ENCODE assay signal across 13 cellular contexts in genomic region chr10:8061274-8062211, GRCh38. TPM values are rescaled to one million over a fixed set of nuclear protein-coding genes. Genes with fewer than 3 reads are reported as not detected.
DNase-seq lines count a peak whose midpoint lies in the region; ATAC-seq and TF ChIP-seq lines count a peak whose summit lies in the region.
"Had no signal": no experiment of that assay in that cellular context is flagged by ENCODE, and none has a peak within 500 bp of the region (broad histone marks: within the 10 kb centered on the region; RNA-seq: fewer than 3 reads in every experiment).

No MANE protein-coding gene starts in this region.

- H3K4me1 ChIP-seq in hepatocyte (ENCODE audit: insufficient read depth) = peaks cover 11% of the 10 kb centered on the region
- no peaks in the 10 kb centered on the region for H3K4me1 ChIP-seq in ascending aorta

- H4K20me1 ChIP-seq in hepatocyte (ENCODE audit: insufficient read depth, poor library complexity, severe bottlenecking) = no peaks in the 10 kb centered on the region

- H3K4me1 Mint-ChIP-seq in activated CD4-positive, alpha-beta memory T cell treated with anti-CD3 and anti-CD28 coated beads for 36 hours (ENCODE audit: low read depth) = peaks cover 88% of the 10 kb centered on the region
- peaks cover 95% of the 10 kb centered on the region for H3K4me1 Mint-ChIP-seq in stimulated activated naive CD8-positive, alpha-beta T cell treated with anti-CD3 and anti-CD28 coated beads, Interleukin-15, amount 100 ng/mL, for 72 hours

- H3K4me3 Mint-ChIP-seq in activated CD4-positive, alpha-beta memory T cell treated with anti-CD3 and anti-CD28 coated beads for 36 hours = peak overlapping the region; percentile 98
- H3K4me3 Mint-ChIP-seq in stimulated activated naive CD8-positive, alpha-beta T cell treated with anti-CD3 and anti-CD28 coated beads, Interleukin-15, amount 100 ng/mL, for 72 hours = peak overlapping the region; percentile 68 to 76

- peak; percentile 72 for ATAC-seq in stimulated activated naive CD8-positive, alpha-beta T cell treated with anti-CD3 and anti-CD28 coated beads, Interleukin-15, amount 100 ng/mL, for 72 hours
- no peak for ATAC-seq in GM21528 (IDR thresholded peaks at IDR 0.05; ENCODE audit: low FRiP score, unreplicated experiment)
- no peak for ATAC-seq in HG03520 (IDR thresholded peaks at IDR 0.05; ENCODE audit: unreplicated experiment)

- intact Hi-C loops in activated CD4-positive, alpha-beta memory T cell treated with anti-CD3 and anti-CD28 coated beads for 36 hours (cut with micrococcal nuclease) = loop anchor here (2.0 to 10.0 kb wide), 6 partner anchors 121 to 1033 kb away; no protein-coding TSS in a partner anchor
- intact Hi-C loops in ascending aorta (cut with DNase I) = no loop called here

- no peaks in the 10 kb centered on the region for H3K9me2 ChIP-seq in hepatocyte (replicated peaks; ENCODE audit: insufficient read depth)

- H3K27ac Mint-ChIP-seq in activated CD4-positive, alpha-beta memory T cell treated with anti-CD3 and anti-CD28 coated beads for 36 hours = peak overlapping the region; percentile 99
- H3K27ac Mint-ChIP-seq in stimulated activated naive CD8-positive, alpha-beta T cell treated with anti-CD3 and anti-CD28 coated beads, Interleukin-15, amount 100 ng/mL, for 72 hours = peak overlapping the region; percentile 59 to 90

- H3K9me3 Mint-ChIP-seq in activated CD4-positive, alpha-beta memory T cell treated with anti-CD3 and anti-CD28 coated beads for 36 hours = no peaks in the 10 kb centered on the region
- H3K9me3 Mint-ChIP-seq in stimulated activated naive CD8-positive, alpha-beta T cell treated with anti-CD3 and anti-CD28 coated beads, Interleukin-15, amount 100 ng/mL, for 72 hours = no peaks in the 10 kb centered on the region

- H3K4me3 ChIP-seq in hepatocyte (no peak overlapping the region), ascending aorta (no peak overlapping the region)
- H3K4me3 ChIP-seq: adrenal gland, right atrium auricular region had no signal

- H3K9me3 ChIP-seq in hepatocyte (ENCODE audit: low read depth) = no peaks in the 10 kb centered on the region
- no peaks in the 10 kb centered on the region for H3K9me3 ChIP-seq in ascending aorta
- H3K9me3 ChIP-seq: adrenal gland, heart right ventricle, right atrium auricular region, thoracic aorta had no signal

- POLR2A ChIA-PET in activated CD4-positive, alpha-beta memory T cell treated with anti-CD3 and anti-CD28 coated beads for 36 hours (lab: Charles Lee) = interaction anchor here (0.6 to 5.6 kb wide), 15 partner anchors 9 to 549 kb away, joined by 3 to 21 read pairs (median 5); no protein-coding TSS in a partner anchor

- H3K36me3 ChIP-seq in hepatocyte (replicated peaks; ENCODE audit: insufficient read depth, low read depth) (no peaks in the 10 kb centered on the region), ascending aorta (no peaks in the 10 kb centered on the region)
- H3K36me3 ChIP-seq: adrenal gland, right atrium auricular region, thoracic aorta had no signal

- TF ChIP-seq CTCF in hepatocyte (IDR thresholded peaks at IDR 0.05; ENCODE audit: poor library complexity) = no peak
- no peak for TF ChIP-seq CTCF in ascending aorta (IDR thresholded peaks at IDR 0.05)

- peak; percentile 35 for DNase-seq in DMS79 treated with DMSO at 0.1 percent for 48 hours (lab: John Stamatoyannopoulos, UW)
- DNase-seq in DMS79 (lab: John Stamatoyannopoulos, UW) = no peak
- DNase-seq in activated CD4-positive, alpha-beta memory T cell treated with anti-CD3 and anti-CD28 coated beads for 36 hours = peak; percentile 80
- no peak for DNase-seq in hepatocyte (ENCODE audit: low spot score)
- peak; percentile 62 to 72 for DNase-seq in stimulated activated naive CD8-positive, alpha-beta T cell treated with anti-CD3 and anti-CD28 coated beads, Interleukin-15, amount 100 ng/mL, for 72 hours
- no peak for DNase-seq in ascending aorta (ENCODE audit: low spot score in 2 of 2)
- DNase-seq: heart right ventricle had no signal

- H3K27me3 ChIP-seq in hepatocyte (peaks cover 62% of the 10 kb centered on the region), ascending aorta (peaks cover under 1% of the 10 kb centered on the region)
- H3K27me3 ChIP-seq: adrenal gland, right atrium auricular region had no signal

- no peak overlapping the region for H2AFZ ChIP-seq in hepatocyte

- H3K79me2 ChIP-seq in hepatocyte = no peaks in the 10 kb centered on the region

- H3K27me3 Mint-ChIP-seq in activated CD4-positive, alpha-beta memory T cell treated with anti-CD3 and anti-CD28 coated beads for 36 hours = no peaks in the 10 kb centered on the region
- no peaks in the 10 kb centered on the region for H3K27me3 Mint-ChIP-seq in stimulated activated naive CD8-positive, alpha-beta T cell treated with anti-CD3 and anti-CD28 coated beads, Interleukin-15, amount 100 ng/mL, for 72 hours

- peak overlapping the region; percentile 70 for H3K4me2 ChIP-seq in hepatocyte

- 62% methylated on average over 17 of the region's 17 CpGs for WGBS in hepatocyte (ENCODE audit: low lambda C conversion rate, missing lambda C conversion rate)

- H3K27ac ChIP-seq in hepatocyte (no peak overlapping the region), ascending aorta (no peak overlapping the region)
- H3K27ac ChIP-seq: 22Rv1, right atrium auricular region, thoracic aorta had no signal

- peaks cover 94% of the 10 kb centered on the region for H3K36me3 Mint-ChIP-seq in activated CD4-positive, alpha-beta memory T cell treated with anti-CD3 and anti-CD28 coated beads for 36 hours

- CTCF ChIA-PET in activated CD4-positive, alpha-beta memory T cell treated with anti-CD3 and anti-CD28 coated beads for 36 hours (lab: Charles Lee) = interaction anchor here (0.7 to 2.9 kb wide), 3 partner anchors 8 to 270 kb away, joined by 5 to 10 read pairs (median 7); no protein-coding TSS in a partner anchor

RNA-seq across cellular contexts. Expression of gene GATA3, which starts 7.1 kb away (rescaled TPM):
- total RNA-seq in activated CD4-positive, alpha-beta memory T cell treated with anti-CD3 and anti-CD28 coated beads for 36 hours = 10 to 100 TPM; 46.3 to 47.4 TPM
- 0.96 and 2.4 TPM in 2 replicates for total RNA-seq in hepatocyte
- 15.4 and 27.1 TPM in 2 replicates for polyA plus RNA-seq in hepatocyte
- total RNA-seq in ascending aorta = not detected
- total RNA-seq: thoracic aorta had no signal

Comparison
In these comparisons a context has a peak if more than half of its experiments do, and no peak if none do; other contexts are left out.
1. DNase-seq: peak in DMS79 treated with DMSO at 0.1 percent for 48 hours (single experiment), activated CD4-positive, alpha-beta memory T cell treated with anti-CD3 and anti-CD28 coated beads for 36 hours (single experiment) and stimulated activated naive CD8-positive, alpha-beta T cell treated with anti-CD3 and anti-CD28 coated beads, Interleukin-15, amount 100 ng/mL, for 72 hours (2 of 2); none in DMS79 (single experiment), hepatocyte (single experiment) and ascending aorta (0 of 2).
2. RNA of gene GATA3, which starts 7.1 kb away (total RNA-seq): 46.3 to 47.4 TPM in activated CD4-positive, alpha-beta memory T cell treated with anti-CD3 and anti-CD28 coated beads for 36 hours; 0.96 to 2.4 TPM in hepatocyte and not detected in ascending aorta (single experiment); every median in the first group is over 10 times any median in the second.